Comparison of ENCODE assay signal across 22 cellular contexts in the genomic region with DNA sequence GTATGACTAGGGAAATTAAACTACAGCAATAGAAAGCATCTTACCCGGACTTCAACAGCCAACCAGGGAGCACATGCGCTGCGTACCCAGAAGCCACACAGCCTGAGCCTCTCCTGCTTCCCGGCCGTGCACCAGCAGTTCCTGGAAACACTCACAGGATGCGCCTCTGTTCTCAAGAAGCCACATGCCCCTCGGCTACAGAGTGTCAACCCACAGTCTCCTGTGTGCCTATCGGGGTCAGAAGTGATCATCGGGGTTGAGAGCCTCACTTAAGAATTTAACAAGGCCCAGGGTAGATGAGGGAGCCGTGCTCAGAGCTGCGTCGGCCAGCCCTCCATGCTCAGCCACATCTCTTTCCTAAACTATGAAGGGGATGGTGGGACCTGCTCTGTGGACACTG.
DNase-seq lines count a peak whose midpoint lies in the region; ATAC-seq lines count a peak whose summit lies in the region.
"Had no signal": no experiment of that assay in that cellular context is flagged by ENCODE, and none has a peak within 500 bp of the region (broad histone marks: within the 10 kb centered on the region; RNA-seq: fewer than 3 reads in every experiment).

No MANE protein-coding gene starts in this region.

- CTCF ChIA-PET in activated CD4-positive, alpha-beta T cell treated with anti-CD3 and anti-CD28 coated beads, Interleukin-2, amount 10 ng/mL, durations not matched to agents 7 days and 5 days (lab: Charles Lee): no interaction called here

- POLR2A ChIA-PET in activated CD4-positive, alpha-beta T cell treated with anti-CD3 and anti-CD28 coated beads, Interleukin-2, amount 10 ng/mL, durations not matched to agents 7 days and 5 days (lab: Charles Lee): no interaction called here

- peaks cover 11% of the 10 kb centered on the region for H3K9me3 Mint-ChIP-seq in natural killer cell treated with Interleukin-12 subunit alpha and Interleukin-12 subunit beta and Interleukin-15 and Interleukin-18, amount 100 ng/mL, for 72 hours
- H3K9me3 Mint-ChIP-seq in activated CD4-positive, alpha-beta T cell treated with anti-CD3 and anti-CD28 coated beads, Interleukin-2, amount 10 ng/mL, durations not matched to agents 7 days and 5 days: peaks cover 6% of the 10 kb centered on the region
- H3K9me3 Mint-ChIP-seq: CD8-positive, alpha-beta T cell had no signal

- DNase-seq in M059J (ENCODE audit: low read depth): peak; percentile 46
- no peak for DNase-seq in epithelial cell of prostate (ENCODE audit: low read depth, low spot score)
- peak; percentile 83 for DNase-seq in natural killer cell treated with Interleukin-12 subunit alpha and Interleukin-12 subunit beta and Interleukin-15 and Interleukin-18, amount 100 ng/mL, for 72 hours (ENCODE audit: low spot score)
- no peak for DNase-seq in HUDEP-2 (lab: John Stamatoyannopoulos, UW; ENCODE audit: unreplicated experiment in 76 of 76)
- DNase-seq in activated CD4-positive, alpha-beta T cell treated with anti-CD3 and anti-CD28 coated beads for 1 hour: no peak
- DNase-seq in activated CD4-positive, alpha-beta T cell treated with anti-CD3 and anti-CD28 coated beads, Interleukin-2, amount 10 ng/mL, durations not matched to agents 7 days and 5 days: no peak
- no peak for DNase-seq in COLO829 (ENCODE audit: low spot score)
- DNase-seq: AML-193; C1 segment of cervical spinal cord; Calu3; CD8-positive, alpha-beta T cell; DMS79 treated with DMSO at 0.1 percent for 48 hours; H9; KBM-7; MM.1S; NCI-H2029; NCI-H446 treated with DMSO at 0.1 percent for 48 hours; NCI-H526; NCI-H82; NK-92 treated with Interleukin-12 subunit alpha and Interleukin-12 subunit beta, amount 100 ng/mL, for 24 hours; Peyer's patch; SHP77 treated with DMSO at 0.1 percent for 48 hours had no signal

- peak overlapping the region; percentile 69 for H3K4me3 Mint-ChIP-seq in natural killer cell treated with Interleukin-12 subunit alpha and Interleukin-12 subunit beta and Interleukin-15 and Interleukin-18, amount 100 ng/mL, for 72 hours
- no peak overlapping the region for H3K4me3 Mint-ChIP-seq in activated CD4-positive, alpha-beta T cell treated with anti-CD3 and anti-CD28 coated beads, Interleukin-2, amount 10 ng/mL, durations not matched to agents 7 days and 5 days
- H3K4me3 Mint-ChIP-seq: CD8-positive, alpha-beta T cell; H9 had no signal

- peaks cover 11% of the 10 kb centered on the region for H3K36me3 Mint-ChIP-seq in natural killer cell treated with Interleukin-12 subunit alpha and Interleukin-12 subunit beta and Interleukin-15 and Interleukin-18, amount 100 ng/mL, for 72 hours
- no peaks in the 10 kb centered on the region for H3K36me3 Mint-ChIP-seq in activated CD4-positive, alpha-beta T cell treated with anti-CD3 and anti-CD28 coated beads, Interleukin-2, amount 10 ng/mL, durations not matched to agents 7 days and 5 days (ENCODE audit: low read depth)
- H3K36me3 Mint-ChIP-seq: CD8-positive, alpha-beta T cell had no signal

- no peaks in the 10 kb centered on the region for H3K27me3 Mint-ChIP-seq in natural killer cell treated with Interleukin-12 subunit alpha and Interleukin-12 subunit beta and Interleukin-15 and Interleukin-18, amount 100 ng/mL, for 72 hours
- no peaks in the 10 kb centered on the region for H3K27me3 Mint-ChIP-seq in activated CD4-positive, alpha-beta T cell treated with anti-CD3 and anti-CD28 coated beads, Interleukin-2, amount 10 ng/mL, durations not matched to agents 7 days and 5 days

- peak; percentile 86 to 88 for ATAC-seq in natural killer cell treated with Interleukin-12 subunit alpha and Interleukin-12 subunit beta and Interleukin-15 and Interleukin-18, amount 100 ng/mL, for 72 hours
- ATAC-seq: CD8-positive, alpha-beta T cell had no signal

- peak overlapping the region; percentile 91 to 94 for H3K27ac Mint-ChIP-seq in natural killer cell treated with Interleukin-12 subunit alpha and Interleukin-12 subunit beta and Interleukin-15 and Interleukin-18, amount 100 ng/mL, for 72 hours
- no peak overlapping the region for H3K27ac Mint-ChIP-seq in activated CD4-positive, alpha-beta T cell treated with anti-CD3 and anti-CD28 coated beads, Interleukin-2, amount 10 ng/mL, durations not matched to agents 7 days and 5 days
- H3K27ac Mint-ChIP-seq: CD8-positive, alpha-beta T cell; H9 had no signal

- peaks cover 50 to 58% of the 10 kb centered on the region in 2 donors for H3K4me1 Mint-ChIP-seq in natural killer cell treated with Interleukin-12 subunit alpha and Interleukin-12 subunit beta and Interleukin-15 and Interleukin-18, amount 100 ng/mL, for 72 hours (ENCODE audit: low read depth in 2 of 2)
- peaks cover 7% of the 10 kb centered on the region for H3K4me1 Mint-ChIP-seq in activated CD4-positive, alpha-beta T cell treated with anti-CD3 and anti-CD28 coated beads, Interleukin-2, amount 10 ng/mL, durations not matched to agents 7 days and 5 days

- H3K27ac ChIP-seq in epithelial cell of prostate: peak overlapping the region; percentile 56
- H3K27ac ChIP-seq: Peyer's patch had no signal

Comparison
In these comparisons a context has a peak if more than half of its experiments do, and no peak if none do; other contexts are left out.
1. DNase-seq: peak in M059J (single experiment) and natural killer cell treated with Interleukin-12 subunit alpha and Interleukin-12 subunit beta and Interleukin-15 and Interleukin-18, amount 100 ng/mL, for 72 hours (single experiment); none in epithelial cell of prostate (single experiment), HUDEP-2 (0 of 76), activated CD4-positive, alpha-beta T cell treated with anti-CD3 and anti-CD28 coated beads for 1 hour (single experiment), activated CD4-positive, alpha-beta T cell treated with anti-CD3 and anti-CD28 coated beads, Interleukin-2, amount 10 ng/mL, durations not matched to agents 7 days and 5 days (single experiment) and COLO829 (single experiment).